In genomic region chr22:40635940-40636379, GRCh38 we compare ENCODE assay signal across 9 cellular contexts. TPM values are rescaled to one million over a fixed set of nuclear protein-coding genes. Genes with fewer than 3 reads are reported as not detected.
DNase-seq lines count a peak whose midpoint lies in the region; ATAC-seq, FAIRE-seq and TF ChIP-seq lines count a peak whose summit lies in the region.
"Had no signal": no experiment of that assay in that cellular context is flagged by ENCODE, and none has a peak within 500 bp of the region (broad histone marks: within the 10 kb centered on the region; RNA-seq: fewer than 3 reads in every experiment).

No MANE protein-coding gene starts in this region.

- H3K4me1 ChIP-seq in fibroblast of lung (ENCODE audit: control insufficient read depth, extremely low read depth, insufficient read depth, low read length), result peaks cover 5% of the 10 kb centered on the region
- peaks cover 0 to 10% (median 4%) of the 10 kb centered on the region in 3 donors for H3K4me1 ChIP-seq in pancreas

- H3K9me3 ChIP-seq in fibroblast of lung (ENCODE audit: control insufficient read depth, insufficient read depth, low read depth, low read length), result no peaks in the 10 kb centered on the region
- no peaks in the 10 kb centered on the region for H3K9me3 ChIP-seq in pancreas

- H3K27ac Mint-ChIP-seq in T-helper 2 cell treated with Interferon-gamma antibody and Interleukin-4, amounts not matched to agents 5 μg/mL and 100 μg/mL, for 36 hours, result peak overlapping the region; percentile 83

- 1% methylated on average over 28 to 31 of the region's 31 CpGs for WGBS in pancreas, 2 donors

- H3K36me3 ChIP-seq in fibroblast of lung (ENCODE audit: control insufficient read depth, insufficient read depth, low read length) (no peaks in the 10 kb centered on the region), pancreas (no peaks in the 10 kb centered on the region)

- no peaks in the 10 kb centered on the region for H4K20me1 ChIP-seq in fibroblast of lung (ENCODE audit: control insufficient read depth, extremely low read depth, insufficient read depth, low read length)

- peaks cover 4% of the 10 kb centered on the region for H3K36me3 Mint-ChIP-seq in T-helper 2 cell treated with Interferon-gamma antibody and Interleukin-4, amounts not matched to agents 5 μg/mL and 100 μg/mL, for 36 hours (ENCODE audit: low read depth)

- H3K27ac ChIP-seq in fibroblast of lung (ENCODE audit: insufficient read depth, low read length) (peak overlapping the region; percentile 92), pancreas (peak overlapping the region; percentile 75 to 93 (median 83))

- H3K27me3 Mint-ChIP-seq in T-helper 2 cell treated with Interferon-gamma antibody and Interleukin-4, amounts not matched to agents 5 μg/mL and 100 μg/mL, for 36 hours (ENCODE audit: low read depth), result no peaks in the 10 kb centered on the region

- intact Hi-C loops in pancreas (cut with DNase I), result loop anchor here in 1 of 3 donors (10.0 kb wide), 1 partner anchor 111 kb away; no protein-coding TSS in a partner anchor

- no peaks in the 10 kb centered on the region for H3K9me3 Mint-ChIP-seq in T-helper 2 cell treated with Interferon-gamma antibody and Interleukin-4, amounts not matched to agents 5 μg/mL and 100 μg/mL, for 36 hours

- H3K4me3 Mint-ChIP-seq in T-helper 2 cell treated with Interferon-gamma antibody and Interleukin-4, amounts not matched to agents 5 μg/mL and 100 μg/mL, for 36 hours, result peak overlapping the region; percentile 92

- DNase-seq in T-helper 2 cell treated with Interferon-gamma antibody and Interleukin-4, amounts not matched to agents 5 μg/mL and 100 μg/mL, for 36 hours (ENCODE audit: low spot score), result no peak
- no peak for DNase-seq in fibroblast of lung (ENCODE audit: low read depth in 2 of 2)
- peak in 3 of 6 donors; percentile 25 to 76 (median 35) for DNase-seq in pancreas
- no peak for DNase-seq in COR-L47 (lab: John Stamatoyannopoulos, UW)
- DNase-seq in SIG-M5 treated with dmso at 0.1 percent for 504 hours (lab: John Stamatoyannopoulos, UW; ENCODE audit: unreplicated experiment), result no peak
- DNase-seq in AG20443 (ENCODE audit: low spot score), result no peak

- peaks cover 53% of the 10 kb centered on the region for H3K79me2 ChIP-seq in fibroblast of lung (ENCODE audit: control insufficient read depth, insufficient read depth, low read length)

- peak overlapping the region; percentile 97 for H3K4me2 ChIP-seq in fibroblast of lung (ENCODE audit: extremely low read depth, insufficient read depth, low read length)

- no peak for FAIRE-seq in pancreas (lab: Jason Lieb, UNC)

- no peaks in the 10 kb centered on the region for H3K27me3 ChIP-seq in fibroblast of lung (ENCODE audit: control insufficient read depth, insufficient read depth, low read length)
- H3K27me3 ChIP-seq in pancreas, result no peaks in the 10 kb centered on the region

- H3K4me3 ChIP-seq in fibroblast of lung (replicated peaks in 1 of 4; ENCODE audit: control extremely low read depth in 1 of 4, insufficient read depth in 1 of 4, low read depth in 3 of 4, low read length in 4 of 4), result peak overlapping the region; percentile 69 to 93 (median 86)
- peak overlapping the region; percentile 96 to 99 (median 98) for H3K4me3 ChIP-seq in pancreas

- H3K4me1 Mint-ChIP-seq in T-helper 2 cell treated with Interferon-gamma antibody and Interleukin-4, amounts not matched to agents 5 μg/mL and 100 μg/mL, for 36 hours (ENCODE audit: low read depth), result peaks cover 29% of the 10 kb centered on the region

- H3K9ac ChIP-seq in fibroblast of lung (ENCODE audit: insufficient read depth, low read length), result peak overlapping the region; percentile 94

- H2AFZ ChIP-seq in fibroblast of lung (ENCODE audit: low read length), result no peak overlapping the region

- peak; percentile 2 for ATAC-seq in GM18520 (IDR thresholded peaks at IDR 0.05; ENCODE audit: unreplicated experiment)
- ATAC-seq in HG02840 (IDR thresholded peaks at IDR 0.05; ENCODE audit: low FRiP score, unreplicated experiment), result peak; percentile 20
- ATAC-seq in pancreas, result peak; percentile 18 to 47 (median 39)

- TF ChIP-seq CTCF in fibroblast of lung (conservative IDR thresholded peaks at IDR 0.05 in 1 of 2, IDR thresholded peaks at IDR 0.05 in 1 of 2; ENCODE audit: low read depth in 1 of 2, low read length in 2 of 2) (no peak), pancreas (IDR thresholded peaks at IDR 0.05) (no peak)

RNA-seq across cellular contexts. Expression of gene MRTFA, which starts 0.6 kb away (rescaled TPM):
- total RNA-seq in fibroblast of lung, result 13.4 and 23.0 TPM in 2 replicates
- polyA plus RNA-seq in fibroblast of lung, result 7.5 and 7.6 TPM in 2 replicates
- 26.9 and 30.2 TPM in 2 replicates for polyA plus RNA-seq in fibroblast of lung (2012)
- 120 and 132 TPM in 2 replicates for polyA minus RNA-seq in fibroblast of lung (ENCODE audit: low replicate concordance)
- total RNA-seq in pancreas, result 10 to 100 TPM; 15.2 to 35.3 (median 24.1) TPM
- polyA plus RNA-seq in pancreas, result 10 to 100 TPM; 13.6 to 24.7 TPM

RNA-seq across cellular contexts. Expression of gene MCHR1, which starts 43.3 kb away (rescaled TPM):
- total RNA-seq in fibroblast of lung (0.51 and 0.99 TPM in 2 replicates), pancreas (under 1 TPM in 1 of 6 donors, not detected in 5; 0.26 TPM)
- polyA plus RNA-seq in fibroblast of lung (0.20 and 0.94 TPM in 2 replicates), pancreas (under 1 TPM in 1 of 2 donors, not detected in 1; 0.23 TPM)
- polyA plus RNA-seq in fibroblast of lung (2012), result 0.10 and 0.53 TPM in 2 replicates
- polyA minus RNA-seq in fibroblast of lung (ENCODE audit: low replicate concordance), result not detected in 2 replicates
- total RNA-seq: activated CD8-positive, alpha-beta memory T cell treated with anti-CD3 and anti-CD28 coated beads for 36 hours had no signal
